8 cellular contexts compared by ENCODE assay signal in the genomic region with DNA sequence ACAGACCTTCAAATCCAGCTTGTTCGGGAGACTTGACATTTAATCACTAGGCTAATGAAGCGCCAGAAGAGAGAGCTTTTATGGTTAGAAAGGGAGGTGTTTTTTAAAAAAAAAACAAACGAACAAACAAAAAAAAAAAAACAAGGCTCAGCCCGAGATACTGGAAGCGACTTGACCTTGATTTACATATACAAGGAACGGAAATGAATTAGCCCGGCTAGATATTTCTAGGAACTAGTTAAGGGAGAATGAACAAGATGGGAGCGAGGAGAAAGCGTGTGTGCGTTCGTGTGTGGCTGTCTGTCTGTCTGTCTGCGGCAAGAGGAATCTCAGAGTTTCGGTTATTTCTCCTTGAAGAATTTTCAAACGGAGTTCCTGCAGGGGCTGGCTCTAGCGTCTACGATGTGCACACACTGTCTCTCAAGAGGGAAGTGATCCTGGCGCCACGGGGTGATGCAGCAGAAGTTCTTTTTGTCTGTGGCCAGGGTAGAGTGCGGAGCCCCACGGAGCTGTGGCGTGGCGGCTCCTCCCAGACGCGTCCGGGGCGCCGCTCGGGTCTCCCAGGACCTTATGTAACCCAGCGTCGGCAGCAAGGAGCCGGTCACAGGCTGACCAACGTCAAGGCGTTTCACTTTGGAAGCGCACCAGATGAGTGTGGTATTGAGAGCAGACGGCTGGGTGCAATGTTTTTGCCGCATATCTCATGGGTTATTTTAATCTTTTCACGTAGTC. TPM values are rescaled to one million over a fixed set of nuclear protein-coding genes. Genes with fewer than 3 reads are reported as not detected.
DNase-seq lines count a peak whose midpoint lies in the region; ATAC-seq and TF ChIP-seq lines count a peak whose summit lies in the region.

No MANE protein-coding gene starts in this region.

- POLR2A ChIA-PET in IMR-90 (lab: Charles Lee; ENCODE audit: unreplicated experiment) = interaction anchor here (0.6 to 0.9 kb wide), 6 partner anchors 11 to 1139 kb away, joined by 3 to 11 read pairs (median 5); no protein-coding TSS in a partner anchor

- H3K79me1 ChIP-seq in IMR-90 (ENCODE audit: low read depth in 1 of 2, low read length in 2 of 2) = peaks cover 4 to 6% of the 10 kb centered on the region in 2 experiments; a peak in 1 of 4 replicates

- peak overlapping the region; percentile 88 for H2BK120ac ChIP-seq in IMR-90 (ENCODE audit: low read depth, low read length)

- H3K4me1 ChIP-seq in IMR-90 (ENCODE audit: control insufficient read depth, insufficient read depth, low read length) = no peaks in the 10 kb centered on the region; the same call in 1 of the 2 replicates

- peak overlapping the region; percentile 84 for H3K4ac ChIP-seq in IMR-90 (ENCODE audit: low read depth, low read length)

- peak overlapping the region; percentile 63 for H3K4me2 ChIP-seq in IMR-90 (ENCODE audit: low read depth, low read length)

- peak overlapping the region; percentile 78 for H3K27ac ChIP-seq in IMR-90 (ENCODE audit: insufficient read depth, low read length)
- peak overlapping the region; percentile 85 for H3K27ac ChIP-seq in brain microvascular endothelial cell

- H2AFZ ChIP-seq in IMR-90 (replicated peaks; ENCODE audit: low read length, poor library complexity) = peak overlapping the region; percentile 84

- H4K20me1 ChIP-seq in IMR-90 (ENCODE audit: insufficient read depth, low read length) = no peaks in the 10 kb centered on the region

- ATAC-seq in GM21529 (IDR thresholded peaks at IDR 0.05; ENCODE audit: unreplicated experiment) (peak; percentile 94), IMR-90 (ENCODE audit: low read depth) (peak; percentile 94), HG03521 (IDR thresholded peaks at IDR 0.05; ENCODE audit: unreplicated experiment) (no peak)

- H2AK9ac ChIP-seq in IMR-90 (replicated peaks; ENCODE audit: low read depth, low read length, poor library complexity) = peak overlapping the region; percentile 73

- no peaks in the 10 kb centered on the region for H3K9me3 ChIP-seq in IMR-90 (ENCODE audit: control insufficient read depth, insufficient read depth, low read length)

- CTCF ChIA-PET in IMR-90 (lab: Yijun Ruan, JAX) = interaction anchor here (0.6 to 1.6 kb wide), 5 partner anchors 10 to 219 kb away, joined by 3 to 7 read pairs (median 3); no protein-coding TSS in a partner anchor

- intact Hi-C loops in IMR-90 (cut with micrococcal nuclease) = loop anchor here (1.0 kb wide), 1 partner anchor 151 kb away; no protein-coding TSS in a partner anchor

- H3K36me3 ChIP-seq in IMR-90 (ENCODE audit: control insufficient read depth, insufficient read depth, low read length) (no peaks in the 10 kb centered on the region), brain microvascular endothelial cell (replicated peaks) (no peaks in the 10 kb centered on the region)

- no TSS peak for BruUV-seq in IMR-90 (replicated peaks; lab: Mats Ljungman, UMichigan)

- H4K8ac ChIP-seq in IMR-90 (ENCODE audit: low read depth in 2 of 2, low read length in 2 of 2) = peak overlapping the region; percentile 82 to 91

- H2AK5ac ChIP-seq in IMR-90 (ENCODE audit: low read depth, low read length) = peak overlapping the region; percentile 31; the same call in 1 of the 2 replicates

- peak overlapping the region; percentile 52 for H3K4me3 ChIP-seq in IMR-90 (ENCODE audit: insufficient read depth, low read depth, low read length)
- H3K4me3 ChIP-seq in brain microvascular endothelial cell (ENCODE audit: low read depth, low read length) = peak overlapping the region; percentile 68
- H3K4me3 ChIP-seq in iPS-11a (ENCODE audit: low read depth, low read length) = peak overlapping the region; percentile 63

- peak overlapping the region; percentile 86 for H3K9ac ChIP-seq in IMR-90 (ENCODE audit: low read depth, low read length)

- peak overlapping the region; percentile 25 for H3K18ac ChIP-seq in IMR-90 (ENCODE audit: low read depth, low read length)

- WGBS in IMR-90 (ENCODE audit: extremely low coverage in 2 of 2, insufficient read length in 1 of 2), 2 experiments = 0% methylated on average over 13 of the region's 37 CpGs; no CpG with 5 or more reads in 1 of the 2 experiments

- peak overlapping the region; percentile 58 for H2BK20ac ChIP-seq in IMR-90 (ENCODE audit: low read depth, low read length)

- peak overlapping the region; percentile 71 for H2BK5ac ChIP-seq in IMR-90 (ENCODE audit: low read depth, low read length, poor library complexity, severe bottlenecking)

- H3K56ac ChIP-seq in IMR-90 (ENCODE audit: extremely low read depth, insufficient read depth, low read length) = peak overlapping the region; percentile 96

- DNase-seq in EH (ENCODE audit: low read depth) (peak; percentile 96), IMR-90 (peak; percentile 87), SKM-1 (lab: John Stamatoyannopoulos, UW; ENCODE audit: unreplicated experiment) (peak; percentile 37), brain microvascular endothelial cell (peak; percentile 93), renal cortical epithelial cell (ENCODE audit: low read depth) (peak; percentile 55)

- H3K27me3 ChIP-seq in IMR-90 (ENCODE audit: control insufficient read depth, insufficient read depth, low read length) (no peaks in the 10 kb centered on the region), brain microvascular endothelial cell (replicated peaks) (no peaks in the 10 kb centered on the region)

- 0 out of 2 replicates have a peak, but pooled peaks have one; percentile 1 for TF ChIP-seq RAD21 in IMR-90 (IDR thresholded peaks at IDR 0.05; ENCODE audit: low read length)

- in situ Hi-C loops in IMR-90 (cut with MboI; ENCODE audit: low sequenced_read_pairs) = no loop called here
- in situ Hi-C loops in brain microvascular endothelial cell (cut with HindIII; ENCODE audit: low pct_ligation_motif_present, low sequenced_read_pairs) = no loop called here

- H3K9me1 ChIP-seq in IMR-90 (ENCODE audit: insufficient read depth, low read length) = peaks cover 2% of the 10 kb centered on the region; the same call in 1 of the 2 replicates

- H2BK15ac ChIP-seq in IMR-90 (ENCODE audit: low read depth, low read length) = peak overlapping the region; percentile 63; the same call in 2 of the 3 replicates

- peak overlapping the region; percentile 86; the same call in 1 of the 2 replicates for H3K23ac ChIP-seq in IMR-90 (ENCODE audit: low read depth, low read length)

- peak; percentile 85 for TF ChIP-seq POLR2A in IMR-90 (IDR thresholded peaks at IDR 0.05; ENCODE audit: low read depth, low read length)

- H4K91ac ChIP-seq in IMR-90 (ENCODE audit: insufficient read depth, low read depth, low read length) = peak overlapping the region; percentile 85

- H4K5ac ChIP-seq in IMR-90 (ENCODE audit: low read depth, low read length) = peak overlapping the region; percentile 35

- peak overlapping the region; percentile 85 for H3K14ac ChIP-seq in IMR-90 (replicated peaks; ENCODE audit: low read depth, low read length)

- TF ChIP-seq CTCF in IMR-90 (conservative IDR thresholded peaks at IDR 0.05; ENCODE audit: low read depth, low read length) = no peak
- peak; percentile 3 for TF ChIP-seq CTCF in brain microvascular endothelial cell (IDR thresholded peaks at IDR 0.05; ENCODE audit: low read depth, low read length, missing control alignments)

- dilution Hi-C loops in IMR-90 (cut with HindIII; ENCODE audit: low sequenced_read_pairs, unreplicated experiment) = no loop called here

TF ChIP-seq in IMR-90, 13 proteins besides CTCF, POLR2A, EP300 and RAD21:
- TF ChIP-seq NFE2L2 (IDR thresholded peaks at IDR 0.05; ENCODE audit: low read depth, low read length) (peak; percentile 37; the same call in 1 of the 2 replicates), CEBPB (IDR thresholded peaks at IDR 0.05; ENCODE audit: low read depth, low read length) (peak; percentile 61), SMC3 (IDR thresholded peaks at IDR 0.05; ENCODE audit: low read depth, low read length) (no peak), USF2 (IDR thresholded peaks at IDR 0.05; ENCODE audit: low read depth, low read length) (no peak)

RNA-seq across cellular contexts. Expression of gene SOCS2, which starts 18.8 kb away (rescaled TPM):
- total RNA-seq in IMR-90 (2012; rRNA removed) (12.0 and 19.4 TPM in 2 replicates), renal cortical epithelial cell (6.5 and 36.1 TPM in 2 replicates)
- 12.4 and 13.5 TPM in 2 replicates for polyA plus RNA-seq in IMR-90 (2012; rRNA removed)
- polyA plus RNA-seq in IMR-90 (2012; cell fraction: cytosol; rRNA removed) = 8.8 and 13.5 TPM in 2 replicates
- 17.3 and 33.3 TPM in 2 replicates for polyA plus RNA-seq in IMR-90 (2012; cell fraction: nucleus; rRNA removed; ENCODE audit: low replicate concordance)

Comparison
In these comparisons a context has a peak if more than half of its experiments do, and no peak if none do; other contexts are left out.
1. DNase-seq: peak in every context shown above with its lines; median percentile 96 in EH; 93 in brain microvascular endothelial cell; 87 in IMR-90; 55 in renal cortical epithelial cell; 37 in SKM-1.